ENCODE assay signal across 8 cellular contexts in the genomic region with DNA sequence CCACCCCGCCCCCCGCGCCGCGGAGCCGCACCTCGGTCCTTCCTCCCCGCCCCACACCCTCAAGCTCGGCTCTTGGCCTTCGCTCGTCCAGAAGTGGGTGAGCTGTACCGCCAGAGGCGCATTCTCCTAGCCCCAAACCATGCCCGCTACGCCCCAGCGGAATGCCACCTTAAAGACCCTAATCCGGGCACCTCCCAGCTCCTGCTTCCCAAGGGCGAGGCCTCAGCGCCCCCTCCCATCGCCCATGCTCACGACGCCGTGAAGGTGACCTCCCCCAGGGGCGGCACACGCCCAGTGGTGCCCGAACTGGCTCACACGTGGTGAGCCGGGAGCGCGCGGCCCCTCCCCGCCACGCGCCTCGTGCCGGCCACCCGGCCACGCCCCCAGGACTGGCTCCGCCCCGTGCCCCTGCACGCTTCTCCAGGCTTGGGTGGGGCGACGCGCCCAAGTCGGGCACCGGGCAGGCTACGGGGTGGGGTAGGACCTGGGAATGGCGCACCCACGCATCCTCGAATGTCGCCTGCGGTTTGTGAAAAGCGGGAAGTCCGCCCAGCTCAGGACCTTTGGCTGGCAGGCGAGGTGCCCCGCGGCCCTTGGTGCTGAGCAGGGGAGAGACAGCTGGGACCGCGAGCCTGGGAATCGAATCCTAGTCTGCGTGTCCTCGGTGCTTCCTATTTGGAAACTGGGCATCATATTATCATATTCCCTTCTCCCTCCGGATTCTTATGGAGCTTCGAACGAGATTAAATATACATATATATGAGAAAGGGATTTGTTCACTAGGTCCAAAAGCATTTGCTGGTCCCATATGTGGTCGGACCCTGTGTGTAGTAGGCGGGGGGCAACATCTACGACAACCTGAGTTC. TPM values are rescaled to one million over a fixed set of nuclear protein-coding genes. Genes with fewer than 3 reads are reported as not detected.
A peak's percentile ranks its signal among the peaks of the same experiment; 100 is the strongest.
DNase-seq lines count a peak whose midpoint lies in the region; ATAC-seq, FAIRE-seq and TF ChIP-seq lines count a peak whose summit lies in the region.

No MANE protein-coding gene starts in this region.

- POLR2A ChIA-PET in activated B cell treated with CpG ODN at 0.5 μM for 24 hours (lab: Charles Lee), result interaction anchor here (0.6 to 4.3 kb wide), 13 partner anchors 12 to 509 kb away, joined by 3 to 79 read pairs (median 5); a partner anchor contains a TSS

- H4K20me1 ChIP-seq in keratinocyte (ENCODE audit: control insufficient read depth, extremely low read depth, insufficient read depth, low read length), result no peaks in the 10 kb centered on the region

- no peaks in the 10 kb centered on the region for H3K9me1 ChIP-seq in keratinocyte (ENCODE audit: control insufficient read depth, extremely low read depth, insufficient read depth, low read length)

- H3K4me1 ChIP-seq in keratinocyte (ENCODE audit: control insufficient read depth, extremely low read depth, insufficient read depth, low read length), result peaks cover 24% of the 10 kb centered on the region

- H3K4me3 ChIP-seq in keratinocyte (ENCODE audit: control insufficient read depth in 2 of 3, extremely low read depth in 1 of 3, insufficient read depth in 2 of 3, low read depth in 1 of 3, low read length in 3 of 3), result peak overlapping the region; percentile 45 to 94 (median 84)

- DNase-seq in AG09319 (ENCODE audit: extremely low read depth, low read depth) (no peak), NCI-H2196 treated with DMSO at 0.1 percent for 48 hours (lab: John Stamatoyannopoulos, UW; ENCODE audit: unreplicated experiment) (peak; percentile 79), activated B cell treated with CpG ODN at 0.5 μM for 24 hours (peak; percentile 97), caudate nucleus (lab: John Stamatoyannopoulos, UW) (peak in 58 of 61 donors; percentile 32 to 86 (median 72)), keratinocyte (ENCODE audit: low read depth, low spot score) (no peak)
- peak; percentile 72 to 88 (median 87) for DNase-seq in stimulated activated CD4-positive, alpha-beta T cell treated with anti-CD3 and anti-CD28 coated beads, Interleukin-12 subunit alpha, Interleukin-12 subunit beta, amount 100 ng/mL, for 48 hours (ENCODE audit: low read depth in 2 of 3, low spot score in 1 of 3)

- H2AFZ ChIP-seq in keratinocyte (ENCODE audit: control insufficient read depth, low read length), result peak overlapping the region; percentile 78

- peak overlapping the region; percentile 89 for H3K4me3 Mint-ChIP-seq in activated B cell treated with CpG ODN at 0.5 μM for 24 hours

- H3K4me2 ChIP-seq in keratinocyte (ENCODE audit: control insufficient read depth, extremely low read depth, insufficient read depth, low read depth, low read length), result peak overlapping the region; percentile 98

- H3K27me3 ChIP-seq in keratinocyte (ENCODE audit: control insufficient read depth, extremely low read depth, insufficient read depth, low read length), result no peaks in the 10 kb centered on the region

- H3K27ac ChIP-seq in caudate nucleus (ENCODE audit: low read depth, low read length), result peak overlapping the region; percentile 93
- H3K27ac ChIP-seq in keratinocyte (ENCODE audit: control insufficient read depth, insufficient read depth, low read length), result peak overlapping the region; percentile 91

- H3K79me2 ChIP-seq in keratinocyte (ENCODE audit: control insufficient read depth, insufficient read depth, low read length), result no peaks in the 10 kb centered on the region

- no peaks in the 10 kb centered on the region for H3K9me3 ChIP-seq in keratinocyte (ENCODE audit: control insufficient read depth, low read depth, low read length)

- H3K9me3 Mint-ChIP-seq in activated B cell treated with CpG ODN at 0.5 μM for 24 hours, result no peaks in the 10 kb centered on the region

- H3K27me3 Mint-ChIP-seq in activated B cell treated with CpG ODN at 0.5 μM for 24 hours, result no peaks in the 10 kb centered on the region

- ATAC-seq in GM18907 (IDR thresholded peaks at IDR 0.05; ENCODE audit: unreplicated experiment) (peak; percentile 50), HG03135 (IDR thresholded peaks at IDR 0.05; ENCODE audit: unreplicated experiment) (peak; percentile 44), activated B cell treated with CpG ODN at 0.5 μM for 24 hours (ENCODE audit: low read depth) (peak; percentile 63)

- dilution Hi-C loops in keratinocyte (cut with MboI; ENCODE audit: extremely low pct_ligation_motif_present, low sequenced_read_pairs), result loop anchor here (10.0 kb wide), 1 partner anchor 80 kb away; no protein-coding TSS in a partner anchor

- H3K27ac Mint-ChIP-seq in activated B cell treated with CpG ODN at 0.5 μM for 24 hours, result peak overlapping the region; percentile 90

- intact Hi-C loops in activated B cell treated with CpG ODN at 0.5 μM for 24 hours (cut with micrococcal nuclease), result loop anchor here (1.0 kb wide), 3 partner anchors 14 to 219 kb away; a partner anchor contains a TSS

- H3K4me1 Mint-ChIP-seq in activated B cell treated with CpG ODN at 0.5 μM for 24 hours, result peaks cover 29% of the 10 kb centered on the region

- peak overlapping the region; percentile 97 for H3K9ac ChIP-seq in keratinocyte (ENCODE audit: control insufficient read depth, extremely low read depth, insufficient read depth, low read length)

- H3K36me3 ChIP-seq in keratinocyte (ENCODE audit: control insufficient read depth in 2 of 2, extremely low read depth in 1 of 2, insufficient read depth in 2 of 2, low read length in 2 of 2), result peaks cover 2 to 3% of the 10 kb centered on the region in 2 experiments

- CTCF ChIA-PET in activated B cell treated with CpG ODN at 0.5 μM for 24 hours (lab: Charles Lee), result interaction anchor here (0.9 to 1.3 kb wide), 4 partner anchors 9 to 58 kb away, joined by 3 to 4 read pairs (median 3); no protein-coding TSS in a partner anchor

- peak; percentile 34 for TF ChIP-seq CTCF in AG09319 (IDR thresholded peaks at IDR 0.05; ENCODE audit: low read depth, low read length)
- no peak for TF ChIP-seq CTCF in activated B cell treated with CpG ODN at 0.5 μM for 24 hours (IDR thresholded peaks at IDR 0.05)
- peak in 2 of 3 experiments; percentile 19 to 25 for TF ChIP-seq CTCF in keratinocyte (optimal IDR thresholded peaks at IDR 0.05 in 1 of 3, IDR thresholded peaks at IDR 0.05 in 1 of 3, conservative IDR thresholded peaks at IDR 0.05 in 1 of 3; ENCODE audit: extremely low read depth in 1 of 3, insufficient read depth in 2 of 3, low read length in 3 of 3)

- peak; percentile 13 for FAIRE-seq in keratinocyte (lab: Jason Lieb, UNC)

- peaks cover 5% of the 10 kb centered on the region for H3K36me3 Mint-ChIP-seq in activated B cell treated with CpG ODN at 0.5 μM for 24 hours (ENCODE audit: low read depth)

RNA-seq across cellular contexts. Expression of a gene that starts 0.9 kb away (rescaled TPM):
- total RNA-seq in activated B cell treated with CpG ODN at 0.5 μM for 24 hours, result 6.1 and 6.2 TPM in 2 replicates
- polyA plus RNA-seq in keratinocyte, result 1.4 to 3.5 TPM (median 1.9 TPM) in 3 replicates
- polyA plus RNA-seq in keratinocyte (2011; ENCODE audit: low read depth), result 0.54 TPM
- 1.7 and 3.5 TPM in 2 replicates for polyA plus RNA-seq in keratinocyte (2011; cell fraction: cytosol; rRNA removed)
- polyA plus RNA-seq in keratinocyte (2011; cell fraction: nucleus; rRNA removed), result 5.4 and 7.0 TPM in 2 replicates
- 3.0 and 8.8 TPM in 2 replicates for polyA plus RNA-seq in keratinocyte (2012; ENCODE audit: low replicate concordance)
- polyA minus RNA-seq in keratinocyte, result 1.2 to 4.6 TPM (median 1.3 TPM) in 3 replicates
- 4.6 TPM for polyA minus RNA-seq in keratinocyte (2011; cell fraction: cytosol; rRNA and poly(A)+ RNA removed)
- polyA minus RNA-seq in keratinocyte (2011; cell fraction: nucleus; rRNA and poly(A)+ RNA removed), result 1.7 and 2.2 TPM in 2 replicates

RNA-seq across cellular contexts. Expression of a gene that starts 22.5 kb away (rescaled TPM):
- total RNA-seq in activated B cell treated with CpG ODN at 0.5 μM for 24 hours, result 7.6 and 12.8 TPM in 2 replicates
- 10.4 to 29.0 TPM (median 14.0 TPM) in 3 replicates for polyA plus RNA-seq in keratinocyte
- polyA plus RNA-seq in keratinocyte (2011; ENCODE audit: low read depth), result 2.3 TPM
- polyA plus RNA-seq in keratinocyte (2011; cell fraction: cytosol; rRNA removed), result 12.5 and 32.8 TPM in 2 replicates
- 15.1 and 26.5 TPM in 2 replicates for polyA plus RNA-seq in keratinocyte (2011; cell fraction: nucleus; rRNA removed)
- polyA plus RNA-seq in keratinocyte (2012; ENCODE audit: low replicate concordance), result 10.6 and 21.1 TPM in 2 replicates
- 8.4 to 20.7 TPM (median 11.2 TPM) in 3 replicates for polyA minus RNA-seq in keratinocyte
- 18.6 TPM for polyA minus RNA-seq in keratinocyte (2011; cell fraction: cytosol; rRNA and poly(A)+ RNA removed)
- 9.5 and 10.2 TPM in 2 replicates for polyA minus RNA-seq in keratinocyte (2011; cell fraction: nucleus; rRNA and poly(A)+ RNA removed)

RNA-seq across cellular contexts. Expression of a gene that starts 27.0 kb away (rescaled TPM):
- 25.9 and 28.1 TPM in 2 replicates for total RNA-seq in activated B cell treated with CpG ODN at 0.5 μM for 24 hours
- polyA plus RNA-seq in keratinocyte, result 4.9 to 6.8 TPM (median 5.7 TPM) in 3 replicates
- 1.8 TPM for polyA plus RNA-seq in keratinocyte (2011; ENCODE audit: low read depth)
- polyA plus RNA-seq in keratinocyte (2011; cell fraction: cytosol; rRNA removed), result 3.5 and 4.4 TPM in 2 replicates
- polyA plus RNA-seq in keratinocyte (2011; cell fraction: nucleus; rRNA removed), result 6.5 and 6.8 TPM in 2 replicates
- polyA plus RNA-seq in keratinocyte (2012; ENCODE audit: low replicate concordance), result 3.7 and 5.9 TPM in 2 replicates
- 3.6 to 5.8 TPM (median 3.7 TPM) in 3 replicates for polyA minus RNA-seq in keratinocyte
- polyA minus RNA-seq in keratinocyte (2011; cell fraction: cytosol; rRNA and poly(A)+ RNA removed), result 8.1 TPM
- polyA minus RNA-seq in keratinocyte (2011; cell fraction: nucleus; rRNA and poly(A)+ RNA removed), result 3.7 and 4.0 TPM in 2 replicates

RNA-seq across cellular contexts. Expression of a gene that starts 33.9 kb away (rescaled TPM):
- total RNA-seq in activated B cell treated with CpG ODN at 0.5 μM for 24 hours, result 5.3 and 5.5 TPM in 2 replicates
- polyA plus RNA-seq in keratinocyte, result 3.5 to 4.7 TPM (median 3.6 TPM) in 3 replicates
- 1.1 TPM for polyA plus RNA-seq in keratinocyte (2011; ENCODE audit: low read depth)
- polyA plus RNA-seq in keratinocyte (2011; cell fraction: cytosol; rRNA removed), result 2.5 and 2.6 TPM in 2 replicates
- 5.8 and 6.0 TPM in 2 replicates for polyA plus RNA-seq in keratinocyte (2011; cell fraction: nucleus; rRNA removed)
- polyA plus RNA-seq in keratinocyte (2012; ENCODE audit: low replicate concordance), result 1.8 and 2.2 TPM in 2 replicates
- 0.89 to 2.6 TPM (median 0.96 TPM) in 3 replicates for polyA minus RNA-seq in keratinocyte
- polyA minus RNA-seq in keratinocyte (2011; cell fraction: cytosol; rRNA and poly(A)+ RNA removed), result 2.1 TPM
- polyA minus RNA-seq in keratinocyte (2011; cell fraction: nucleus; rRNA and poly(A)+ RNA removed), result 1.3 and 1.7 TPM in 2 replicates

RNA-seq across cellular contexts. Expression of a gene that starts 56.1 kb away (rescaled TPM):
- 13.3 and 14.0 TPM in 2 replicates for total RNA-seq in activated B cell treated with CpG ODN at 0.5 μM for 24 hours
- polyA plus RNA-seq in keratinocyte, result 52.6 to 68.4 TPM (median 57.6 TPM) in 3 replicates
- 13.0 TPM for polyA plus RNA-seq in keratinocyte (2011; ENCODE audit: low read depth)
- polyA plus RNA-seq in keratinocyte (2011; cell fraction: cytosol; rRNA removed), result 55.6 and 70.2 TPM in 2 replicates
- 36.6 and 44.0 TPM in 2 replicates for polyA plus RNA-seq in keratinocyte (2011; cell fraction: nucleus; rRNA removed)
- polyA plus RNA-seq in keratinocyte (2012; ENCODE audit: low replicate concordance), result 56.1 and 108 TPM in 2 replicates
- polyA minus RNA-seq in keratinocyte, result 52.9 to 56.4 TPM (median 53.6 TPM) in 3 replicates
- polyA minus RNA-seq in keratinocyte (2011; cell fraction: cytosol; rRNA and poly(A)+ RNA removed), result 103 TPM
- polyA minus RNA-seq in keratinocyte (2011; cell fraction: nucleus; rRNA and poly(A)+ RNA removed), result 29.4 and 35.6 TPM in 2 replicates

Comparison
In these comparisons a context has a peak if more than half of its experiments do, and no peak if none do; other contexts are left out.
1. DNase-seq: peak in NCI-H2196 treated with DMSO at 0.1 percent for 48 hours (single experiment), activated B cell treated with CpG ODN at 0.5 μM for 24 hours (single experiment), caudate nucleus (58 of 61) and stimulated activated CD4-positive, alpha-beta T cell treated with anti-CD3 and anti-CD28 coated beads, Interleukin-12 subunit alpha, Interleukin-12 subunit beta, amount 100 ng/mL, for 48 hours (3 of 3); none in AG09319 (single experiment) and keratinocyte (single experiment).
2. Peak in every context shown above with its lines, with median percentiles within 50 percentile points of each other: ATAC-seq.